In genomic region chr11:62552465-62552782, GRCh38 we compare ENCODE assay signal across 7 cellular contexts. TPM values are rescaled to one million over a fixed set of nuclear protein-coding genes. Genes with fewer than 3 reads are reported as not detected.
DNase-seq lines count a peak whose midpoint lies in the region; ATAC-seq and TF ChIP-seq lines count a peak whose summit lies in the region.

No MANE protein-coding gene starts in this region.

- no peak for TF ChIP-seq CTCF in activated CD8-positive, alpha-beta T cell treated with anti-CD3 and anti-CD28 coated beads for 36 hours (IDR thresholded peaks at IDR 0.05)
- TF ChIP-seq CTCF in stomach (IDR thresholded peaks at IDR 0.05) = no peak

- POLR2A ChIA-PET in activated CD8-positive, alpha-beta T cell treated with anti-CD3 and anti-CD28 coated beads for 36 hours (lab: Charles Lee) = interaction anchor here (0.6 to 14.2 kb wide), 9 partner anchors 10 to 289 kb away, joined by 3 to 156 read pairs (median 4); partner anchors contain the start of genes C11orf98, CSKMT, EEF1G and GANAB

- DNase-seq in activated CD8-positive, alpha-beta T cell treated with anti-CD3 and anti-CD28 coated beads for 36 hours = no peak
- DNase-seq in right cardiac atrium (peak in 2 of 3 donors; percentile 46 to 70), stomach (no peak), mucosa of gallbladder (ENCODE audit: low spot score) (no peak), NCI-H748 (lab: John Stamatoyannopoulos, UW; ENCODE audit: unreplicated experiment) (no peak), DMS53 treated with DMSO at 0.1 percent for 48 hours (lab: John Stamatoyannopoulos, UW; ENCODE audit: unreplicated experiment) (no peak)

- TF ChIP-seq POLR2A in stomach (IDR thresholded peaks at IDR 0.05) = no peak

- 75% methylated on average over 4 of the region's 4 CpGs for WGBS in HUES64
- WGBS in right cardiac atrium = 44% methylated on average over 4 of the region's 4 CpGs
- 40 to 56% (median 47%) methylated on average over 4 of the region's 4 CpGs for WGBS in stomach, 5 donors

- no peaks in the 10 kb centered on the region for H3K9me3 Mint-ChIP-seq in activated CD8-positive, alpha-beta T cell treated with anti-CD3 and anti-CD28 coated beads for 36 hours

- H3K36me3 ChIP-seq in HUES64 (ENCODE audit: insufficient read depth, low read length) (peaks cover 5% of the 10 kb centered on the region), stomach (no peaks in the 10 kb centered on the region)

- H3K4me1 ChIP-seq in HUES64 (ENCODE audit: insufficient read depth, low read length) = peaks cover 49% of the 10 kb centered on the region
- peaks cover 46% of the 10 kb centered on the region for H3K4me1 ChIP-seq in right cardiac atrium (ENCODE audit: control insufficient read depth, insufficient read depth, low read length)
- H3K4me1 ChIP-seq in stomach = peaks cover 94 to 100% (median 97%) of the 10 kb centered on the region in 4 donors

- TF ChIP-seq EP300 in stomach (IDR thresholded peaks at IDR 0.05) = no peak

- H3K9me3 ChIP-seq in HUES64 (ENCODE audit: insufficient read depth, low read depth, low read length) = no peaks in the 10 kb centered on the region
- no peaks in the 10 kb centered on the region for H3K9me3 ChIP-seq in right cardiac atrium (ENCODE audit: control insufficient read depth, low read length)
- H3K9me3 ChIP-seq in stomach = no peaks in the 10 kb centered on the region

- peaks cover 83% of the 10 kb centered on the region for H3K4me1 Mint-ChIP-seq in activated CD8-positive, alpha-beta T cell treated with anti-CD3 and anti-CD28 coated beads for 36 hours (ENCODE audit: low read depth)

- no peak overlapping the region for H3K4me3 Mint-ChIP-seq in activated CD8-positive, alpha-beta T cell treated with anti-CD3 and anti-CD28 coated beads for 36 hours

- H3K27me3 ChIP-seq in HUES64 (ENCODE audit: insufficient read depth, low read length) = peaks cover 17% of the 10 kb centered on the region
- no peaks in the 10 kb centered on the region for H3K27me3 ChIP-seq in right cardiac atrium (ENCODE audit: control insufficient read depth, insufficient read depth)
- H3K27me3 ChIP-seq in stomach = no peaks in the 10 kb centered on the region

- peaks cover 2% of the 10 kb centered on the region for H3K27me3 Mint-ChIP-seq in activated CD8-positive, alpha-beta T cell treated with anti-CD3 and anti-CD28 coated beads for 36 hours

- peak overlapping the region; percentile 85 for H3K27ac Mint-ChIP-seq in activated CD8-positive, alpha-beta T cell treated with anti-CD3 and anti-CD28 coated beads for 36 hours

- CTCF ChIA-PET in activated CD8-positive, alpha-beta T cell treated with anti-CD3 and anti-CD28 coated beads for 36 hours (lab: Charles Lee) = interaction anchor here (1.0 to 8.1 kb wide), 6 partner anchors 9 to 157 kb away, joined by 3 to 97 read pairs (median 7); no protein-coding TSS in a partner anchor

- no peak for ATAC-seq in activated CD8-positive, alpha-beta T cell treated with anti-CD3 and anti-CD28 coated beads for 36 hours
- ATAC-seq in right cardiac atrium = no peak

- peak overlapping the region; percentile 47; the same call in 1 of the 2 replicates for H3K9ac ChIP-seq in HUES64 (ENCODE audit: low read depth, low read length)

- H3K4me3 ChIP-seq in HUES64 (ENCODE audit: low read length) (peak overlapping the region; percentile 26; the same call in 1 of the 2 replicates), right cardiac atrium (ENCODE audit: low read length) (no peak overlapping the region), stomach (peak overlapping the region in 3 of 4 donors; percentile 10 to 27 (median 18))

- peaks cover 15% of the 10 kb centered on the region for H3K36me3 Mint-ChIP-seq in activated CD8-positive, alpha-beta T cell treated with anti-CD3 and anti-CD28 coated beads for 36 hours (ENCODE audit: low read depth)

- intact Hi-C loops in activated CD8-positive, alpha-beta T cell treated with anti-CD3 and anti-CD28 coated beads for 36 hours (cut with micrococcal nuclease) = no loop called here
- intact Hi-C loops in right cardiac atrium (cut with DNase I) = loop anchor here in 1 of 4 donors (10.0 kb wide), 1 partner anchor 128 kb away; no protein-coding TSS in a partner anchor
- intact Hi-C loops in stomach (cut with DNase I; ENCODE audit: low total_unique reads) = no loop called here

- peak overlapping the region; percentile 85 for H3K27ac ChIP-seq in HUES64 (ENCODE audit: low read depth, low read length)
- peak overlapping the region; percentile 100 for H3K27ac ChIP-seq in right cardiac atrium (ENCODE audit: low read length)
- H3K27ac ChIP-seq in stomach = peak overlapping the region; percentile 68 to 97 (median 95)

RNA-seq across cellular contexts. Expression of gene AHNAK, which starts 5.8 kb away (rescaled TPM):
- polyA plus RNA-seq in HUES64 (2013, experiment 1 of 2) = 3.4 TPM
- 4.6 TPM for polyA plus RNA-seq in HUES64 (2013, experiment 2 of 2)
- 10 to 100 TPM; 41.1 to 43.0 TPM for total RNA-seq in activated CD8-positive, alpha-beta T cell treated with anti-CD3 and anti-CD28 coated beads for 36 hours
- 100 to 1,000 TPM; 289 to 371 (median 320) TPM for total RNA-seq in right cardiac atrium
- polyA plus RNA-seq in right cardiac atrium = 78.1 TPM
- total RNA-seq in stomach = 100 to 1,000 TPM; 550 to 693 (median 622) TPM
- polyA plus RNA-seq in stomach = 10 to 100 TPM; 37.4 to 76.8 (median 60.3) TPM
- total RNA-seq in mucosa of gallbladder = 549 TPM

RNA-seq across cellular contexts. Expression of gene EEF1G, which starts 21.3 kb away (rescaled TPM):
- 1,523 TPM for polyA plus RNA-seq in HUES64 (2013, experiment 1 of 2)
- 1,614 TPM for polyA plus RNA-seq in HUES64 (2013, experiment 2 of 2)
- 1,000 to 10,000 TPM; 1,925 to 1,979 TPM for total RNA-seq in activated CD8-positive, alpha-beta T cell treated with anti-CD3 and anti-CD28 coated beads for 36 hours
- total RNA-seq in right cardiac atrium (1,000 to 10,000 TPM in 1 of 4 donors, 100 to 1,000 TPM in 3; 807 to 1,060 (median 897) TPM), stomach (1,000 to 10,000 TPM in 1 of 5 donors, 100 to 1,000 TPM in 4; 671 to 1,412 (median 779) TPM), mucosa of gallbladder (1,062 TPM)
- polyA plus RNA-seq in right cardiac atrium (770 TPM), stomach (1,000 to 10,000 TPM; 1,415 to 1,760 (median 1,525) TPM)

RNA-seq across cellular contexts. Expression of gene TUT1, which starts 38.9 kb away (rescaled TPM):
- 11.8 TPM for polyA plus RNA-seq in HUES64 (2013, experiment 1 of 2)
- polyA plus RNA-seq in HUES64 (2013, experiment 2 of 2) = 13.8 TPM
- 10 to 100 TPM; 34.4 to 38.0 TPM for total RNA-seq in activated CD8-positive, alpha-beta T cell treated with anti-CD3 and anti-CD28 coated beads for 36 hours
- total RNA-seq in right cardiac atrium (10 to 100 TPM in 3 of 4 donors, 1 to 10 TPM in 1; 8.0 to 15.3 (median 11.5) TPM), stomach (10 to 100 TPM in 3 of 5 donors, 1 to 10 TPM in 2; 6.1 to 36.2 (median 12.3) TPM), mucosa of gallbladder (26.2 TPM)
- polyA plus RNA-seq in right cardiac atrium (10.7 TPM), stomach (10 to 100 TPM; 13.3 to 18.9 (median 16.3) TPM)

RNA-seq across cellular contexts. Expression of gene MTA2, which starts 49.2 kb away (rescaled TPM):
- polyA plus RNA-seq in HUES64 (2013, experiment 1 of 2) = 99.8 TPM
- polyA plus RNA-seq in HUES64 (2013, experiment 2 of 2) = 97.7 TPM
- 100 to 1,000 TPM; 159 to 164 TPM for total RNA-seq in activated CD8-positive, alpha-beta T cell treated with anti-CD3 and anti-CD28 coated beads for 36 hours
- 10 to 100 TPM; 34.8 to 47.6 (median 38.3) TPM for total RNA-seq in right cardiac atrium
- polyA plus RNA-seq in right cardiac atrium = 24.1 TPM
- 100 to 1,000 TPM in 1 of 5 donors, 10 to 100 TPM in 4; 53.9 to 110 (median 85.3) TPM for total RNA-seq in stomach
- 10 to 100 TPM; 32.8 to 44.6 (median 34.7) TPM for polyA plus RNA-seq in stomach
- 87.6 TPM for total RNA-seq in mucosa of gallbladder

Comparison
In these comparisons a context has a peak if more than half of its experiments do, and no peak if none do; other contexts are left out.
1. DNase-seq: peak in right cardiac atrium (2 of 3); none in activated CD8-positive, alpha-beta T cell treated with anti-CD3 and anti-CD28 coated beads for 36 hours (single experiment), stomach (single experiment), mucosa of gallbladder (single experiment), NCI-H748 (single experiment) and DMS53 treated with DMSO at 0.1 percent for 48 hours (single experiment).
2. RNA of gene AHNAK, which starts 5.8 kb away (total RNA-seq): 550 to 693 TPM in stomach, 549 TPM in mucosa of gallbladder (single experiment) and 289 to 371 TPM in right cardiac atrium; 41.1 to 43.0 TPM in activated CD8-positive, alpha-beta T cell treated with anti-CD3 and anti-CD28 coated beads for 36 hours; every median in the first group is over 4 times any median in the second.
3. Peak in every context shown above with its lines, with median percentiles within 50 percentile points of each other: H3K27ac ChIP-seq.